Comparison of ENCODE assay signal across 8 cellular contexts in genomic region chr17:81959362-81960129, GRCh38. TPM values are rescaled to one million over a fixed set of nuclear protein-coding genes. Genes with fewer than 3 reads are reported as not detected.
DNase-seq lines count a peak whose midpoint lies in the region; ATAC-seq, FAIRE-seq and TF ChIP-seq lines count a peak whose summit lies in the region.

No MANE protein-coding gene starts in this region.

- POLR2A ChIA-PET in activated CD8-positive, alpha-beta T cell treated with anti-CD3 and anti-CD28 coated beads for 36 hours (lab: Charles Lee): interaction anchor here (0.6 to 2.0 kb wide), 7 partner anchors 16 to 264 kb away, joined by 3 to 9 read pairs (median 3); partner anchors contain the start of gene MCRIP1

- FAIRE-seq in GM18507 (lab: Jason Lieb, UNC): no peak

- no peaks in the 10 kb centered on the region for H3K36me3 ChIP-seq in ACC112 (ENCODE audit: insufficient read depth, low read length)

- no peak overlapping the region for H3K27ac ChIP-seq in ACC112 (ENCODE audit: low read depth, low read length)

- TF ChIP-seq CTCF in activated CD8-positive, alpha-beta T cell treated with anti-CD3 and anti-CD28 coated beads for 36 hours (IDR thresholded peaks at IDR 0.05): peak; percentile 91

- peak overlapping the region; percentile 33; the same call in 1 of the 2 replicates for H3K4me3 ChIP-seq in ACC112 (ENCODE audit: low read depth, low read length)

- peaks cover 21% of the 10 kb centered on the region for H3K27me3 Mint-ChIP-seq in activated CD8-positive, alpha-beta T cell treated with anti-CD3 and anti-CD28 coated beads for 36 hours
- H3K27me3 Mint-ChIP-seq in effector memory CD8-positive, alpha-beta T cell: peaks cover 26 to 52% of the 10 kb centered on the region in 2 donors

- peak; percentile 86 for ATAC-seq in activated CD8-positive, alpha-beta T cell treated with anti-CD3 and anti-CD28 coated beads for 36 hours
- peak; percentile 93 for ATAC-seq in effector memory CD8-positive, alpha-beta T cell (replicated peaks)
- ATAC-seq in GM21447 (IDR thresholded peaks at IDR 0.05; ENCODE audit: unreplicated experiment): no peak

- no peaks in the 10 kb centered on the region for H3K4me1 ChIP-seq in ACC112 (ENCODE audit: control insufficient read depth, insufficient read depth, low read length, unreplicated experiment)

- H3K4me1 Mint-ChIP-seq in activated CD8-positive, alpha-beta T cell treated with anti-CD3 and anti-CD28 coated beads for 36 hours (ENCODE audit: low read depth): peaks cover 4% of the 10 kb centered on the region
- peaks cover 0 to 7% of the 10 kb centered on the region in 2 donors for H3K4me1 Mint-ChIP-seq in effector memory CD8-positive, alpha-beta T cell (ENCODE audit: low read depth in 2 of 2)

- peak overlapping the region; percentile 42 for H3K4me3 Mint-ChIP-seq in activated CD8-positive, alpha-beta T cell treated with anti-CD3 and anti-CD28 coated beads for 36 hours
- H3K4me3 Mint-ChIP-seq in effector memory CD8-positive, alpha-beta T cell: peak overlapping the region; percentile 63 to 68

- no peak overlapping the region for H3K27ac Mint-ChIP-seq in activated CD8-positive, alpha-beta T cell treated with anti-CD3 and anti-CD28 coated beads for 36 hours
- H3K27ac Mint-ChIP-seq in effector memory CD8-positive, alpha-beta T cell: no peak overlapping the region

- H3K27me3 ChIP-seq in ACC112 (ENCODE audit: insufficient read depth, low read length): peaks cover 57% of the 10 kb centered on the region

- CTCF ChIA-PET in activated CD8-positive, alpha-beta T cell treated with anti-CD3 and anti-CD28 coated beads for 36 hours (lab: Charles Lee): interaction anchor here (0.6 to 3.0 kb wide), 39 partner anchors 9 to 232 kb away, joined by 3 to 121 read pairs (median 5); partner anchors contain the start of genes ASPSCR1, CENPX, DCXR and GPS1

- no peak overlapping the region for H2AFZ ChIP-seq in ACC112 (ENCODE audit: low read length, unreplicated experiment)

- H3K36me3 Mint-ChIP-seq in activated CD8-positive, alpha-beta T cell treated with anti-CD3 and anti-CD28 coated beads for 36 hours (ENCODE audit: low read depth): no peaks in the 10 kb centered on the region
- no peaks in the 10 kb centered on the region for H3K36me3 Mint-ChIP-seq in effector memory CD8-positive, alpha-beta T cell (ENCODE audit: insufficient read depth)

- no peaks in the 10 kb centered on the region for H3K79me2 ChIP-seq in ACC112 (ENCODE audit: control insufficient read depth, insufficient read depth, low read length, unreplicated experiment)

- no peaks in the 10 kb centered on the region for H3K9me3 Mint-ChIP-seq in activated CD8-positive, alpha-beta T cell treated with anti-CD3 and anti-CD28 coated beads for 36 hours
- H3K9me3 Mint-ChIP-seq in effector memory CD8-positive, alpha-beta T cell: no peaks in the 10 kb centered on the region

- DNase-seq in GM18507 (ENCODE audit: extremely low spot score, insufficient read length, low read depth) (peak; percentile 67), NCI-H2196 (lab: John Stamatoyannopoulos, UW; ENCODE audit: unreplicated experiment) (peak; percentile 85), mucosa of gallbladder (ENCODE audit: low spot score) (peak; percentile 64)
- peak; percentile 76 for DNase-seq in activated CD8-positive, alpha-beta T cell treated with anti-CD3 and anti-CD28 coated beads for 36 hours
- peak; percentile 80 to 86 (median 80) for DNase-seq in effector memory CD8-positive, alpha-beta T cell
- DNase-seq in stimulated activated CD8-positive, alpha-beta memory T cell treated with anti-CD3 and anti-CD28 coated beads, Interleukin-7, amount 100 ng/mL, for 1 hour (ENCODE audit: low read depth in 2 of 2): peak; percentile 67 to 70

- intact Hi-C loops in activated CD8-positive, alpha-beta T cell treated with anti-CD3 and anti-CD28 coated beads for 36 hours (cut with micrococcal nuclease): loop anchor here (5.0 kb wide), 1 partner anchor 63 kb away; the partner anchor contains the start of genes CENPX and LRRC45

RNA-seq across cellular contexts. Expression of gene NOTUM, which starts 1.4 kb away (rescaled TPM):
- total RNA-seq in activated CD8-positive, alpha-beta T cell treated with anti-CD3 and anti-CD28 coated beads for 36 hours: under 1 TPM; 0.41 to 0.49 TPM
- 1.3 TPM for total RNA-seq in mucosa of gallbladder

RNA-seq across cellular contexts. Expression of gene MYADML2, which starts 12.5 kb away (rescaled TPM):
- not detected for total RNA-seq in activated CD8-positive, alpha-beta T cell treated with anti-CD3 and anti-CD28 coated beads for 36 hours
- total RNA-seq in mucosa of gallbladder: not detected

RNA-seq across cellular contexts. Expression of gene ASPSCR1, which starts 17.9 kb away (rescaled TPM):
- 10 to 100 TPM; 18.7 to 24.5 TPM for total RNA-seq in activated CD8-positive, alpha-beta T cell treated with anti-CD3 and anti-CD28 coated beads for 36 hours
- 45.4 TPM for total RNA-seq in mucosa of gallbladder

RNA-seq across cellular contexts. Expression of gene PYCR1, which starts 22.4 kb away (rescaled TPM):
- total RNA-seq in activated CD8-positive, alpha-beta T cell treated with anti-CD3 and anti-CD28 coated beads for 36 hours: 100 to 1,000 TPM; 140 to 141 TPM
- 12.6 TPM for total RNA-seq in mucosa of gallbladder

RNA-seq across cellular contexts. Expression of gene MAFG, which starts 32.0 kb away (rescaled TPM):
- 10 to 100 TPM; 12.4 to 14.1 TPM for total RNA-seq in activated CD8-positive, alpha-beta T cell treated with anti-CD3 and anti-CD28 coated beads for 36 hours
- total RNA-seq in mucosa of gallbladder: 31.6 TPM
